ENCODE assay signal across 38 cellular contexts in the genomic region with DNA sequence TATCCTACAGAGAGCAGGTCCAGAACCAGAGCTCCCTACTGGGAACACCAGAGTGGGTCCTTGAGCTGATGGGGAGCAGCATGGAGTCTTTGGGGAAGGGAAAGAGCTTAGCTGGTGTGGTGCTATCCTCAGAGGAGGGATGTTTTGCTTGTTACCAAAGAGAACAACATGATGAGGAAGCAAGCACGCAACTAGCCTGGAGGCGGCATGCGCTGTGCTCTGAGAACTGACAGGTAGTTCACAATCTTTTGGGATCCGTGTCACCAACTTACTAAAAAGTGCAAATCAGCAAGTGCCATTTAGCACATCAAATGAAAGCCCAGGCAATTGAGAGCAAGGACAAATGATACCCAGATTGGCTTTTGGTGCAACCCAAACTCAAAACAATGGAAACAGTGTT.
"Had no signal": no experiment of that assay in that cellular context is flagged by ENCODE, and none has a peak within 500 bp of the region (broad histone marks: within the 10 kb centered on the region; RNA-seq: fewer than 3 reads in every experiment).

No MANE protein-coding gene starts in this region.

- ATAC-seq: activated naive CD4-positive, alpha-beta T cell treated with anti-CD3 and anti-CD28 coated beads, Interleukin-2, amount 50 U/mL, for 72 hours; activated naive CD8-positive, alpha-beta T cell treated with anti-CD3 and anti-CD28 coated beads, Interleukin-2, amount 50 U/mL, for 24 hours; activated T-cell treated with anti-CD3 and anti-CD28 coated beads, Interleukin-2, amount 50 U/mL, for 4 hours; activated T-cell treated with anti-CD3 and anti-CD28 coated beads, Interleukin-2, amount 50 U/mL, for 72 hours; activated T-helper 17 cell treated with anti-CD3 and anti-CD28 coated beads, Interleukin-2, amount 50 U/mL, for 72 hours; body of pancreas had no signal

- H3K4me3 ChIP-seq: adrenal gland, ascending aorta, body of pancreas, breast epithelium, cardiac muscle cell had no signal

- FAIRE-seq: astrocyte, bronchial epithelial cell had no signal

- DNase-seq: activated effector memory CD4-positive, alpha-beta T cell treated with anti-CD3 and anti-CD28 coated beads, Interleukin-2, amount 50 U/mL, for 16 hours; activated effector memory CD4-positive, alpha-beta T cell treated with Interleukin-2 at 50 U/mL for 16 hours; activated gamma-delta T cell; activated gamma-delta T cell treated with Interleukin-2 at 50 U/mL for 16 hours; activated naive CD4-positive, alpha-beta T cell; activated naive CD4-positive, alpha-beta T cell treated with anti-CD3 and anti-CD28 coated beads for 36 hours; activated naive CD4-positive, alpha-beta T cell treated with anti-CD3 and anti-CD28 coated beads, Interleukin-2, amount 10 ng/mL, durations not matched to agents 7 days and 5 days; activated naive CD4-positive, alpha-beta T cell treated with anti-CD3 and anti-CD28 coated beads, Interleukin-2, amount 50 U/mL, for 16 hours; activated naive CD4-positive, alpha-beta T cell treated with Interleukin-2 at 50 U/mL for 16 hours; activated naive CD8-positive, alpha-beta T cell treated with anti-CD3 and anti-CD28 coated beads for 36 hours; activated naive CD8-positive, alpha-beta T cell treated with anti-CD3 and anti-CD28 coated beads, Interleukin-2, amount 10 ng/mL, durations not matched to agents 7 days and 5 days; activated naive CD8-positive, alpha-beta T cell treated with anti-CD3 and anti-CD28 coated beads, Interleukin-2, amount 50 U/mL, for 24 hours; activated T-cell treated with anti-CD3 and anti-CD28 coated beads, Interleukin-2, amount 50 U/mL, for 24 hours; activated T-cell treated with anti-CD3 and anti-CD28 coated beads, Interleukin-2, amount 50 U/mL, for 4 hours; activated T-cell treated with anti-CD3 and anti-CD28 coated beads, Interleukin-2, amount 50 U/mL, for 48 hours; activated T-cell treated with anti-CD3 and anti-CD28 coated beads, Interleukin-2, amount 50 U/mL, for 72 hours; adrenal gland; amniotic stem cell; amygdala; anterior cingulate cortex; aorta; body of pancreas; brain microvascular endothelial cell; central memory CD4-positive, alpha-beta T cell; cerebellar nuclear complex had no signal

- H3K4me1 ChIP-seq: adrenal gland, ascending aorta, body of pancreas, breast epithelium had no signal

- H3K9me3 Mint-ChIP-seq: activated naive CD4-positive, alpha-beta T cell treated with anti-CD3 and anti-CD28 coated beads, Interleukin-2, amount 10 ng/mL, durations not matched to agents 7 days and 5 days; activated naive CD4-positive, alpha-beta T cell treated with anti-CD3 and anti-CD28 coated beads, Interleukin-2, amount 50 U/mL, for 24 hours; activated naive CD8-positive, alpha-beta T cell treated with anti-CD3 and anti-CD28 coated beads for 36 hours; activated naive CD8-positive, alpha-beta T cell treated with anti-CD3 and anti-CD28 coated beads, Interleukin-2, amount 10 ng/mL, durations not matched to agents 7 days and 5 days; activated naive CD8-positive, alpha-beta T cell treated with anti-CD3 and anti-CD28 coated beads, Interleukin-2, amount 50 U/mL, for 24 hours; activated T-cell treated with anti-CD3 and anti-CD28 coated beads, Interleukin-2, amount 50 U/mL, for 24 hours; activated T-cell treated with anti-CD3 and anti-CD28 coated beads, Interleukin-2, amount 50 U/mL, for 4 hours; activated T-helper 1 cell treated with anti-CD3 and anti-CD28 coated beads, Interleukin-12 subunit alpha, Interleukin-12 subunit beta, Interleukin-2, Interleukin-4 antibody, amounts not matched to agents 30 ng/mL and 10 ng/mL and 1 ng/mL, durations not matched to agents 14 hours and 24 hours and 36 hours had no signal

- H3K4me1 Mint-ChIP-seq: activated naive CD4-positive, alpha-beta T cell treated with anti-CD3 and anti-CD28 coated beads, Interleukin-2, amount 10 ng/mL, durations not matched to agents 7 days and 5 days; activated naive CD4-positive, alpha-beta T cell treated with anti-CD3 and anti-CD28 coated beads, Interleukin-2, amount 50 U/mL, for 24 hours; activated naive CD8-positive, alpha-beta T cell treated with anti-CD3 and anti-CD28 coated beads for 36 hours; activated naive CD8-positive, alpha-beta T cell treated with anti-CD3 and anti-CD28 coated beads, Interleukin-2, amount 10 ng/mL, durations not matched to agents 7 days and 5 days; activated naive CD8-positive, alpha-beta T cell treated with anti-CD3 and anti-CD28 coated beads, Interleukin-2, amount 50 U/mL, for 24 hours; activated T-helper 17 cell treated with anti-CD3 and anti-CD28 coated beads, Interleukin-2, amount 50 U/mL, for 72 hours; central memory CD8-positive, alpha-beta T cell had no signal

- H3K27me3 ChIP-seq: adrenal gland, ascending aorta, brain microvascular endothelial cell had no signal

- H3K36me3 ChIP-seq: adrenal gland, ascending aorta, brain microvascular endothelial cell, breast epithelium, cardiac muscle cell had no signal

- H3K4me3 Mint-ChIP-seq: activated naive CD4-positive, alpha-beta T cell treated with anti-CD3 and anti-CD28 coated beads for 36 hours; activated naive CD4-positive, alpha-beta T cell treated with anti-CD3 and anti-CD28 coated beads, Interleukin-2, amount 10 ng/mL, durations not matched to agents 7 days and 5 days; activated naive CD4-positive, alpha-beta T cell treated with anti-CD3 and anti-CD28 coated beads, Interleukin-2, amount 50 U/mL, for 24 hours; activated naive CD8-positive, alpha-beta T cell; activated naive CD8-positive, alpha-beta T cell treated with anti-CD3 and anti-CD28 coated beads for 36 hours; activated naive CD8-positive, alpha-beta T cell treated with anti-CD3 and anti-CD28 coated beads, Interleukin-2, amount 10 ng/mL, durations not matched to agents 7 days and 5 days; activated naive CD8-positive, alpha-beta T cell treated with anti-CD3 and anti-CD28 coated beads, Interleukin-2, amount 50 U/mL, for 24 hours; activated T-cell treated with anti-CD3 and anti-CD28 coated beads, Interleukin-2, amount 50 U/mL, for 24 hours; activated T-cell treated with anti-CD3 and anti-CD28 coated beads, Interleukin-2, amount 50 U/mL, for 4 hours; activated T-cell treated with anti-CD3 and anti-CD28 coated beads, Interleukin-2, amount 50 U/mL, for 72 hours; activated T-helper 1 cell treated with anti-CD3 and anti-CD28 coated beads, Interleukin-12 subunit alpha, Interleukin-12 subunit beta, Interleukin-2, Interleukin-4 antibody, amounts not matched to agents 30 ng/mL and 10 ng/mL and 1 ng/mL, durations not matched to agents 14 hours and 24 hours and 36 hours; activated T-helper 17 cell treated with anti-CD3 and anti-CD28 coated beads, Interleukin-2, amount 50 U/mL, for 72 hours; central memory CD8-positive, alpha-beta T cell had no signal

- H3K27ac Mint-ChIP-seq: activated naive CD4-positive, alpha-beta T cell treated with anti-CD3 and anti-CD28 coated beads for 36 hours; activated naive CD4-positive, alpha-beta T cell treated with anti-CD3 and anti-CD28 coated beads, Interleukin-2, amount 10 ng/mL, durations not matched to agents 7 days and 5 days; activated naive CD4-positive, alpha-beta T cell treated with anti-CD3 and anti-CD28 coated beads, Interleukin-2, amount 50 U/mL, for 24 hours; activated naive CD4-positive, alpha-beta T cell treated with anti-CD3 and anti-CD28 coated beads, Interleukin-2, amount 50 U/mL, for 72 hours; activated naive CD8-positive, alpha-beta T cell; activated naive CD8-positive, alpha-beta T cell treated with anti-CD3 and anti-CD28 coated beads for 36 hours; activated naive CD8-positive, alpha-beta T cell treated with anti-CD3 and anti-CD28 coated beads, Interleukin-2, amount 10 ng/mL, durations not matched to agents 7 days and 5 days; activated naive CD8-positive, alpha-beta T cell treated with anti-CD3 and anti-CD28 coated beads, Interleukin-2, amount 50 U/mL, for 24 hours; activated T-cell treated with anti-CD3 and anti-CD28 coated beads, Interleukin-2, amount 50 U/mL, for 24 hours; activated T-cell treated with anti-CD3 and anti-CD28 coated beads, Interleukin-2, amount 50 U/mL, for 72 hours; activated T-helper 1 cell treated with anti-CD3 and anti-CD28 coated beads, Interleukin-12 subunit alpha, Interleukin-12 subunit beta, Interleukin-2, Interleukin-4 antibody, amounts not matched to agents 30 ng/mL and 10 ng/mL and 1 ng/mL, durations not matched to agents 14 hours and 24 hours and 36 hours; activated T-helper 17 cell treated with anti-CD3 and anti-CD28 coated beads, Interleukin-2, amount 50 U/mL, for 72 hours; activated T-helper 2 cell treated with anti-CD3 and anti-CD28 coated beads, Interferon-gamma antibody, Interleukin-2, Interleukin-4, amounts not matched to agents 10 μg/mL and 5 μg/mL and 100 μg/mL, durations not matched to agents 14 hours and 24 hours and 36 hours; brain had no signal

- H3K27me3 Mint-ChIP-seq: central memory CD8-positive, alpha-beta T cell had no signal

- H3K27ac ChIP-seq: adrenal gland, ascending aorta, body of pancreas, brain microvascular endothelial cell, breast epithelium, cardiac muscle cell had no signal

- H3K36me3 Mint-ChIP-seq: activated naive CD4-positive, alpha-beta T cell treated with anti-CD3 and anti-CD28 coated beads, Interleukin-2, amount 10 ng/mL, durations not matched to agents 7 days and 5 days; activated naive CD4-positive, alpha-beta T cell treated with anti-CD3 and anti-CD28 coated beads, Interleukin-2, amount 50 U/mL, for 24 hours; activated naive CD4-positive, alpha-beta T cell treated with anti-CD3 and anti-CD28 coated beads, Interleukin-2, amount 50 U/mL, for 72 hours; activated naive CD8-positive, alpha-beta T cell; activated naive CD8-positive, alpha-beta T cell treated with anti-CD3 and anti-CD28 coated beads for 36 hours; activated naive CD8-positive, alpha-beta T cell treated with anti-CD3 and anti-CD28 coated beads, Interleukin-2, amount 10 ng/mL, durations not matched to agents 7 days and 5 days; brain had no signal

- H3K9me3 ChIP-seq: adrenal gland, ascending aorta, body of pancreas, breast epithelium had no signal
